ENCODE assay signal across 15 cellular contexts in the genomic region with DNA sequence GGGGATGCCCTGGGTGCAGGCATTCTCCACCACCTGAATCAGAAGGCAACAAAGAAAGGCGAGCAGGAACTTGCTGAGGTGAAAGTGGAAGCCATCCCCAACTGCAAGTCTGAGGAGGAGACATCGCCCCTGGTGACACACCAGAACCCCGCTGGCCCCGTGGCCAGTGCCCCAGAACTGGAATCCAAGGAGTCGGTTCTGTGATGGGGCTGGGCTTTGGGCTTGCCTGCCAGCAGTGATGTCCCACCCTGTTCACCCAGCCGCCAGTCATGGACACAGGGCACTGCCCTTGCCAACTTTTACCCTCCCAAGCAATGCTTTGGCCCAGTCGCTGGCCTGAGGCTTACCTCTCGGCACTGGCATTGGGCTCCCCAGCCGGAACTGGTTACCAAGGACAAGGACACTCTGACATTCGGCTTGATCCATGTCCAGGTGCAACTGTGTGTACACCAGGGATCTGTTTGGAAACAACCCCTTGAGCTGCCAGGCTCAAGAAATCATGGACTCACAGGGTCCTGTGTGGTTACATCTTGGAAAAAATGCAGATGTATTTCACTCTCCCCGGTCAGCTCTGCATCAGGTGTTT. TPM values are rescaled to one million over a fixed set of nuclear protein-coding genes. Genes with fewer than 3 reads are reported as not detected.
DNase-seq lines count a peak whose midpoint lies in the region; ATAC-seq, FAIRE-seq and TF ChIP-seq lines count a peak whose summit lies in the region.
"Had no signal": no experiment of that assay in that cellular context is flagged by ENCODE, and none has a peak within 500 bp of the region (broad histone marks: within the 10 kb centered on the region; RNA-seq: fewer than 3 reads in every experiment).

No MANE protein-coding gene starts in this region.

- peaks cover 4% of the 10 kb centered on the region for H3K4me1 Mint-ChIP-seq in WTC11

- H3K27me3 Mint-ChIP-seq in WTC11 (ENCODE audit: low read depth): no peaks in the 10 kb centered on the region

- H3K4me2 ChIP-seq in HepG2 (ENCODE audit: low read depth, low read length) (no peak overlapping the region), neuronal stem cell (ENCODE audit: insufficient read depth, low read length, poor library complexity, severe bottlenecking) (no peak overlapping the region)
- H3K4me2 ChIP-seq: A549 had no signal

- POLR2A ChIA-PET in HepG2 (lab: Yijun Ruan, JAX) (interaction anchor here (1.2 kb wide), 1 partner anchor 29 kb away, joined by 3 read pairs; no protein-coding TSS in a partner anchor), A673 (lab: Charles Lee; ENCODE audit: low non-redundant PET) (no interaction called here), WTC11 (lab: Charles Lee) (no interaction called here)

- H2BK5ac ChIP-seq in neuronal stem cell (ENCODE audit: low read length): no peak overlapping the region

- no peak overlapping the region for H2BK120ac ChIP-seq in neuronal stem cell (ENCODE audit: low read depth, low read length)

- no peaks in the 10 kb centered on the region for H3K79me2 ChIP-seq in HepG2 (ENCODE audit: insufficient read depth, low read length)

- no peak overlapping the region for H2AK5ac ChIP-seq in neuronal stem cell (ENCODE audit: low read depth, low read length)

- no peak for FAIRE-seq in HepG2 (lab: Jason Lieb, UNC)
- no peak for FAIRE-seq in bronchial epithelial cell (lab: Jason Lieb, UNC)
- FAIRE-seq in H54 (lab: Jason Lieb, UNC): no peak
- FAIRE-seq: A549, GM18507, HTR-8/SVneo had no signal

- peaks cover 4% of the 10 kb centered on the region; the same call in 1 of the 2 replicates for H3K36me3 Mint-ChIP-seq in WTC11

- H3K4ac ChIP-seq in neuronal stem cell (ENCODE audit: low read length): no peak overlapping the region

- CTCF ChIA-PET in HepG2 (lab: Yijun Ruan, JAX; ENCODE audit: low intra/inter-chr PET ratio, low total read pairs): no interaction called here
- CTCF ChIA-PET in A673 (lab: Charles Lee): no interaction called here
- CTCF ChIA-PET in WTC11 (lab: Charles Lee): no interaction called here

- no peak overlapping the region for H3K23ac ChIP-seq in neuronal stem cell (ENCODE audit: low read depth, low read length, poor library complexity)

- no peak overlapping the region for H3K27ac ChIP-seq in HepG2 (ENCODE audit: extremely low read length, insufficient read depth, low read length)
- H3K27ac ChIP-seq in right lobe of liver: no peak overlapping the region
- H3K27ac ChIP-seq in neuronal stem cell (replicated peaks; ENCODE audit: low read length): no peak overlapping the region
- no peak overlapping the region for H3K27ac ChIP-seq in A673 (ENCODE audit: low read depth, low read length, poor library complexity, severe bottlenecking)
- H3K27ac ChIP-seq: A549 had no signal

- no peak overlapping the region for H4K8ac ChIP-seq in neuronal stem cell (ENCODE audit: low read depth, low read length)

- H3K79me1 ChIP-seq in neuronal stem cell (ENCODE audit: low read depth, low read length): no peaks in the 10 kb centered on the region

- ATAC-seq in HepG2 (no peak), right lobe of liver (no peak), WTC11 (no peak)
- ATAC-seq: A549; CD8-positive, alpha-beta T cell; HCT116 had no signal

- H3K27me3 ChIP-seq in HepG2 (ENCODE audit: control insufficient read depth in 1 of 2, insufficient read depth in 2 of 2, low read length in 2 of 2) (no peaks in the 10 kb centered on the region), right lobe of liver (no peaks in the 10 kb centered on the region), bronchial epithelial cell (ENCODE audit: control insufficient read depth, insufficient read depth, low read length) (no peaks in the 10 kb centered on the region), neuronal stem cell (ENCODE audit: control insufficient read depth in 3 of 3, insufficient read depth in 3 of 3, low read depth in 1 of 3, low read length in 3 of 3) (no peaks in the 10 kb centered on the region), A673 (replicated peaks; ENCODE audit: insufficient read depth, low read depth, low read length, poor library complexity) (no peaks in the 10 kb centered on the region)

- H3K4me3 Mint-ChIP-seq in WTC11: no peak overlapping the region
- H3K4me3 Mint-ChIP-seq: CD14-positive monocyte; CD8-positive, alpha-beta T cell had no signal

- peaks cover 13% of the 10 kb centered on the region for H3K4me1 ChIP-seq in HepG2 (ENCODE audit: insufficient read depth, low read length)
- peaks cover 0 to 6% (median 1%) of the 10 kb centered on the region in 4 donors for H3K4me1 ChIP-seq in right lobe of liver
- H3K4me1 ChIP-seq in neuronal stem cell (ENCODE audit: control insufficient read depth in 2 of 2, insufficient read depth in 1 of 2, low read depth in 1 of 2, low read length in 2 of 2): peaks cover 0 to 10% of the 10 kb centered on the region in 2 donors
- H3K4me1 ChIP-seq in A673 (ENCODE audit: insufficient read depth, low read length, poor library complexity, severe bottlenecking): peaks cover 6% of the 10 kb centered on the region

- H2BK12ac ChIP-seq in neuronal stem cell (ENCODE audit: low read length): peak overlapping the region; percentile 14

- no peaks in the 10 kb centered on the region for H3K9me3 Mint-ChIP-seq in WTC11
- H3K9me3 Mint-ChIP-seq: CD14-positive monocyte; CD8-positive, alpha-beta T cell had no signal

- no peak for TF ChIP-seq RAD21 in HepG2 (CRISPR knock-in tag; IDR thresholded peaks at IDR 0.05)

- no peak overlapping the region for H2AFZ ChIP-seq in HepG2 (ENCODE audit: low read length)
- no peak overlapping the region for H2AFZ ChIP-seq in neuronal stem cell (ENCODE audit: low read length)

- in situ Hi-C loops in HepG2 (cut with HindIII; ENCODE audit: extremely low pct_ligation_motif_present, low pct_unique_long_range_greater_than_20kb): no loop called here

- peak overlapping the region; percentile 61 for H3K14ac ChIP-seq in neuronal stem cell (ENCODE audit: low read length)

- BruUV-seq in HepG2 (replicated peaks; lab: Mats Ljungman, UMichigan) (no TSS peak), A673 (replicated peaks; lab: Mats Ljungman, UMichigan) (no TSS peak)

- H3K27ac Mint-ChIP-seq in WTC11: no peak overlapping the region
- H3K27ac Mint-ChIP-seq: CD8-positive, alpha-beta T cell had no signal

- TF ChIP-seq POLR2A in HepG2 (IDR thresholded peaks at IDR 0.05; ENCODE audit: insufficient read depth in 1 of 2, low read depth in 2 of 2, low read length in 2 of 2) (no peak), right lobe of liver (IDR thresholded peaks at IDR 0.05) (no peak), H54 (IDR thresholded peaks at IDR 0.05; ENCODE audit: low read depth, low read length) (no peak)

- no peak overlapping the region for H2BK15ac ChIP-seq in neuronal stem cell (ENCODE audit: low read length)

- no peak overlapping the region for H3K18ac ChIP-seq in neuronal stem cell (ENCODE audit: low read length)

- 97% methylated on average over 11 of the region's 11 CpGs for WGBS in HepG2 (ENCODE audit: low lambda C conversion rate)
- no CpG with 5 or more reads among the region's 11 CpGs for WGBS in right lobe of liver (ENCODE audit: insufficient coverage, low coverage, low lambda C conversion rate, missing lambda C conversion rate)
- no CpG with 5 or more reads among the region's 11 CpGs for WGBS in neuronal stem cell (ENCODE audit: extremely low coverage in 2 of 2, insufficient read length in 2 of 2, insufficient replicate concordance in 1 of 2), 2 donors

- intact Hi-C loops in HepG2 (cut with micrococcal nuclease; ENCODE audit: unreplicated experiment) (no loop called here), right lobe of liver (cut with DNase I) (no loop called here), A673 (cut with micrococcal nuclease; ENCODE audit: unreplicated experiment) (no loop called here)

- TF ChIP-seq EP300 in HepG2 (IDR thresholded peaks at IDR 0.05; ENCODE audit: low read depth in 2 of 2, low read length in 2 of 2) (no peak), HepG2 (CRISPR knock-in tag; IDR thresholded peaks at IDR 0.05; ENCODE audit: borderline replicate concordance) (no peak)

- TF ChIP-seq CTCF in HepG2 (CRISPR knock-in tag; IDR thresholded peaks at IDR 0.05) (no peak), right lobe of liver (IDR thresholded peaks at IDR 0.05) (no peak), bronchial epithelial cell (IDR thresholded peaks at IDR 0.05; ENCODE audit: insufficient read depth, low read length, severe bottlenecking) (no peak), A673 (conservative IDR thresholded peaks at IDR 0.05; ENCODE audit: low read depth, low read length) (no peak), WTC11 (IDR thresholded peaks at IDR 0.05) (no peak)

- no peak overlapping the region for H4K91ac ChIP-seq in neuronal stem cell (ENCODE audit: low read depth, low read length, poor library complexity)

- no peaks in the 10 kb centered on the region for H4K20me1 ChIP-seq in HepG2 (ENCODE audit: insufficient read depth, low read length)

- no peak overlapping the region for H3K9ac ChIP-seq in HepG2 (ENCODE audit: insufficient read depth, low read depth, low read length)
- H3K9ac ChIP-seq in neuronal stem cell (ENCODE audit: low read depth, low read length, poor library complexity): peak overlapping the region; percentile 5

- H3K9me3 ChIP-seq in HepG2 (ENCODE audit: low read length) (no peaks in the 10 kb centered on the region), right lobe of liver (no peaks in the 10 kb centered on the region), neuronal stem cell (replicated peaks in 1 of 2; ENCODE audit: control insufficient read depth in 2 of 2, insufficient read depth in 1 of 2, low read depth in 1 of 2, low read length in 2 of 2) (no peaks in the 10 kb centered on the region), A673 (ENCODE audit: low read depth, low read length, poor library complexity, severe bottlenecking) (no peaks in the 10 kb centered on the region)
- H3K9me3 ChIP-seq: A549, Caco-2 had no signal

- no peak overlapping the region for H3K4me3 ChIP-seq in HepG2 (replicated peaks in 1 of 3; ENCODE audit: insufficient read depth in 1 of 3, low read depth in 2 of 3, low read length in 3 of 3)
- no peak overlapping the region for H3K4me3 ChIP-seq in right lobe of liver
- H3K4me3 ChIP-seq in bronchial epithelial cell (ENCODE audit: low read depth, low read length): no peak overlapping the region
- no peak overlapping the region for H3K4me3 ChIP-seq in neuronal stem cell (ENCODE audit: low read length in 2 of 2)
- no peak overlapping the region for H3K4me3 ChIP-seq in A673 (ENCODE audit: low read depth, low read length, poor library complexity, severe bottlenecking)
- H3K4me3 ChIP-seq: A549 had no signal

- H3K36me3 ChIP-seq in HepG2 (replicated peaks in 1 of 2; ENCODE audit: control insufficient read depth in 1 of 2, insufficient read depth in 2 of 2, low read length in 2 of 2): peaks cover 33 to 84% of the 10 kb centered on the region in 2 experiments
- H3K36me3 ChIP-seq in right lobe of liver: peaks cover 0 to 12% (median 6%) of the 10 kb centered on the region in 4 donors
- peaks cover 11% of the 10 kb centered on the region for H3K36me3 ChIP-seq in bronchial epithelial cell (ENCODE audit: control insufficient read depth, insufficient read depth, low read length)
- H3K36me3 ChIP-seq in neuronal stem cell (replicated peaks in 1 of 2; ENCODE audit: control insufficient read depth in 2 of 2, insufficient read depth in 2 of 2, low read length in 2 of 2): peaks cover 6 to 79% of the 10 kb centered on the region in 2 donors
- H3K36me3 ChIP-seq in A673 (ENCODE audit: insufficient read depth, low read length, poor library complexity, severe bottlenecking): peaks cover 65% of the 10 kb centered on the region

- no peak for DNase-seq in HepG2 (ENCODE audit: low spot score)
- no peak for DNase-seq in right lobe of liver
- DNase-seq in bronchial epithelial cell (ENCODE audit: low read depth): peak; percentile 25
- DNase-seq in neuronal stem cell (ENCODE audit: low spot score): no peak
- no peak for DNase-seq in A673 (ENCODE audit: low spot score)
- no peak for DNase-seq in H54 (ENCODE audit: insufficient read length, low spot score)
- DNase-seq in WTC11 (ENCODE audit: low spot score): no peak
- DNase-seq: CD8-positive, alpha-beta T cell; DMS 273 treated with DMSO at 0.1 percent for 48 hours had no signal

RNA-seq across cellular contexts. Expression of gene SLC1A4, which starts 31.8 kb away (rescaled TPM):
- total RNA-seq in HepG2 (2016; rRNA removed; fragmentation: Illumina TruSeq; extraction: Trizol) (24.4 and 39.6 TPM in 2 replicates), right lobe of liver (10 to 100 TPM in 4 of 6 experiments, 1 to 10 TPM in 2; 7.2 to 21.7 (median 12.4) TPM), bronchial epithelial cell (22.1 and 26.3 TPM in 2 replicates), A673 (2021) (69.5 and 78.1 TPM in 2 replicates), WTC11 (2021) (0.73 to 1.6 TPM (median 0.80 TPM) in 3 replicates)
- total RNA-seq in HepG2 (2016; cell fraction: cytosol; rRNA removed; fragmentation: Illumina TruSeq; extraction: Trizol; ENCODE audit: low read depth): 7.9 and 8.9 TPM in 2 replicates
- total RNA-seq in HepG2 (2016; cell fraction: insoluble cytoplasmic fraction; rRNA removed; fragmentation: Illumina TruSeq; extraction: Trizol): 19.9 and 39.6 TPM in 2 replicates
- total RNA-seq in HepG2 (2016; cell fraction: membrane; rRNA removed; fragmentation: Illumina TruSeq; extraction: Trizol): 15.6 and 16.1 TPM in 2 replicates
- total RNA-seq in HepG2 (2016; cell fraction: nucleus; rRNA removed; fragmentation: Illumina TruSeq; extraction: Trizol): 34.0 and 41.6 TPM in 2 replicates
- 20.8 and 21.0 TPM in 2 replicates for polyA plus RNA-seq in HepG2 (2011; rRNA removed)
- polyA plus RNA-seq in HepG2 (2011; cell fraction: cytosol; rRNA removed): 19.0 and 19.8 TPM in 2 replicates
- 14.2 and 15.7 TPM in 2 replicates for polyA plus RNA-seq in HepG2 (2011; cell fraction: nucleus; rRNA removed)
- 19.0 and 28.6 TPM in 2 replicates for polyA plus RNA-seq in HepG2 (2012)
- 4.5 and 6.0 TPM in 2 replicates for polyA plus RNA-seq in HepG2 (2016; cell fraction: cytosol; fragmentation: Illumina TruSeq; extraction: Trizol; ENCODE audit: low read depth)
- polyA plus RNA-seq in HepG2 (2016; cell fraction: insoluble cytoplasmic fraction; fragmentation: Illumina TruSeq; extraction: Trizol; ENCODE audit: low read depth): 16.3 and 20.1 TPM in 2 replicates
- polyA plus RNA-seq in HepG2 (2016; cell fraction: membrane; fragmentation: Illumina TruSeq; extraction: Trizol; ENCODE audit: low read depth): 11.7 TPM in 2 replicates
- polyA plus RNA-seq in HepG2 (2016; cell fraction: nucleus; fragmentation: Illumina TruSeq; extraction: Trizol; ENCODE audit: insufficient read depth, low read depth): 47.5 and 51.6 TPM in 2 replicates
- 17.8 and 99.3 TPM in 2 replicates for polyA minus RNA-seq in HepG2 (2011; rRNA and poly(A)+ RNA removed; ENCODE audit: low replicate concordance)
- polyA minus RNA-seq in HepG2 (2011; cell fraction: cytosol; rRNA and poly(A)+ RNA removed): 42.1 and 43.6 TPM in 2 replicates
- 21.1 and 24.4 TPM in 2 replicates for polyA minus RNA-seq in HepG2 (2011; cell fraction: nucleus; rRNA and poly(A)+ RNA removed)
- 3.7 TPM for polyA plus RNA-seq in neuronal stem cell (2013, experiment 1 of 2)
- polyA plus RNA-seq in neuronal stem cell (2013, experiment 2 of 2): 3.9 TPM

RNA-seq across cellular contexts. Expression of gene CEP68, which starts 35.2 kb away (rescaled TPM):
- total RNA-seq in HepG2 (2016; rRNA removed; fragmentation: Illumina TruSeq; extraction: Trizol): 5.7 TPM in 2 replicates
- total RNA-seq in HepG2 (2016; cell fraction: cytosol; rRNA removed; fragmentation: Illumina TruSeq; extraction: Trizol; ENCODE audit: low read depth): 1.9 TPM in 2 replicates
- 5.6 and 6.0 TPM in 2 replicates for total RNA-seq in HepG2 (2016; cell fraction: insoluble cytoplasmic fraction; rRNA removed; fragmentation: Illumina TruSeq; extraction: Trizol)
- 3.4 and 4.0 TPM in 2 replicates for total RNA-seq in HepG2 (2016; cell fraction: membrane; rRNA removed; fragmentation: Illumina TruSeq; extraction: Trizol)
- total RNA-seq in HepG2 (2016; cell fraction: nucleus; rRNA removed; fragmentation: Illumina TruSeq; extraction: Trizol): 7.9 and 8.3 TPM in 2 replicates
- 9.3 and 12.5 TPM in 2 replicates for polyA plus RNA-seq in HepG2 (2011; rRNA removed)
- polyA plus RNA-seq in HepG2 (2011; cell fraction: cytosol; rRNA removed): 4.1 and 4.8 TPM in 2 replicates
- polyA plus RNA-seq in HepG2 (2011; cell fraction: nucleus; rRNA removed): 13.9 and 15.6 TPM in 2 replicates
- 5.5 and 6.4 TPM in 2 replicates for polyA plus RNA-seq in HepG2 (2012)
- 1.7 and 2.8 TPM in 2 replicates for polyA plus RNA-seq in HepG2 (2016; cell fraction: cytosol; fragmentation: Illumina TruSeq; extraction: Trizol; ENCODE audit: low read depth)
- polyA plus RNA-seq in HepG2 (2016; cell fraction: insoluble cytoplasmic fraction; fragmentation: Illumina TruSeq; extraction: Trizol; ENCODE audit: low read depth): 5.5 and 8.7 TPM in 2 replicates
- polyA plus RNA-seq in HepG2 (2016; cell fraction: membrane; fragmentation: Illumina TruSeq; extraction: Trizol; ENCODE audit: low read depth): 3.2 and 3.8 TPM in 2 replicates
- 8.7 and 9.2 TPM in 2 replicates for polyA plus RNA-seq in HepG2 (2016; cell fraction: nucleus; fragmentation: Illumina TruSeq; extraction: Trizol; ENCODE audit: insufficient read depth, low read depth)
- 8.4 and 44.8 TPM in 2 replicates for polyA minus RNA-seq in HepG2 (2011; rRNA and poly(A)+ RNA removed; ENCODE audit: low replicate concordance)
- polyA minus RNA-seq in HepG2 (2011; cell fraction: cytosol; rRNA and poly(A)+ RNA removed): 5.8 and 6.2 TPM in 2 replicates
- 22.0 and 22.4 TPM in 2 replicates for polyA minus RNA-seq in HepG2 (2011; cell fraction: nucleus; rRNA and poly(A)+ RNA removed)
- total RNA-seq in right lobe of liver: 1 to 10 TPM; 1.7 to 4.3 (median 3.2) TPM
- 3.8 and 3.9 TPM in 2 replicates for total RNA-seq in bronchial epithelial cell
- 20.9 TPM for polyA plus RNA-seq in neuronal stem cell (2013, experiment 1 of 2)
- 21.5 TPM for polyA plus RNA-seq in neuronal stem cell (2013, experiment 2 of 2)
- total RNA-seq in A673 (2021): 10.1 and 13.4 TPM in 2 replicates
- 14.6 to 16.7 TPM (median 15.3 TPM) in 3 replicates for total RNA-seq in WTC11 (2021)
